ENCODE assay signal across 8 cellular contexts in the genomic region with DNA sequence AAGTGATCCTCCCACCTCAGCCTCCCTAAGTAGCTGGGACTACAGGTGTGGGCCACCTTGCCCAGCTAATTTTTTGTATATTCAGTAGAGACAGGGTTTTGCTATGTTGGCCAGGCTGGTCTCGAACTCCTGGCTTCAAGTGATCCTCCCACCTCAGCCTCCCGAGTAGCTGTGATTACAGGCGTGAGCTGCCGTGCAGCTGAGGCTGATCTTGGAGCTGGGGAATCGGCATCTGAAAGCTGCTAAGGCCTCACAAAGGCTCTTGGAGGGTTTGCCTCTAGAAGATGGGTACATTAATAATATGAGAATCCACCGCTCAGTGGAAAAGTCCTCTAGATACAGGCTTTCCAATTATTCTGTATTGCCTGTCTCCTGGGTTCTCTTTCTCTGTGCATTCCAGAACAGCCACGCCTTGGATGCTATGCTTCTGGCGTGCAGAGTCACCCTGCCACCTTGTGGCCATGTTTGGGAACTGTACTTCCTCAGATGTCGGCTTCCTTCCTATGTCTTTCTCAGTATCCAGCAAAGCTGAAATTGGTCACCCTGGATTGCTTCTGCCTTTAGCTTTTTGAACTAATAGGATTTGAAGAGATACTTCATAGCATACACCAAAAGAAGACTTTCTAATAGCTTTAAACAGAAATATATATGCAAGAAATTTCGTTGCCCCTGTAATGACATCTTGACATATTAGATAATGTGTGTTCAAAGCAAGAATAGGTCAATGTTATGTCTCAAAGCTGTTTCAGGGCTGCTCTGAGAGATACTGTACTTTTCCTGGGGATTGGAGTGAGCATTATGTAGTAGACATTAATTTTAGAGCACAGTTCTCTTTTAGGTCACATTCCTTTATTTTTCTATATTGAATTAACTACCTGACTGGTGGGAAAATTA. TPM values are rescaled to one million over a fixed set of nuclear protein-coding genes. Genes with fewer than 3 reads are reported as not detected.
DNase-seq lines count a peak whose midpoint lies in the region; ATAC-seq and TF ChIP-seq lines count a peak whose summit lies in the region.

No MANE protein-coding gene starts in this region.

- no peak overlapping the region for H3K27ac ChIP-seq in right cardiac atrium (ENCODE audit: low read length)

- no peak overlapping the region for H3K27ac Mint-ChIP-seq in T-helper 17 cell

- no peaks in the 10 kb centered on the region for H3K4me1 ChIP-seq in right cardiac atrium (ENCODE audit: control insufficient read depth, insufficient read depth, low read length)

- peak; percentile 86 for ATAC-seq in HG02623 (IDR thresholded peaks at IDR 0.05; ENCODE audit: unreplicated experiment)
- peak; percentile 97 for ATAC-seq in T-helper 17 cell
- peak; percentile 91 to 92 for ATAC-seq in right cardiac atrium

- no peak overlapping the region for H3K4me3 ChIP-seq in right cardiac atrium (ENCODE audit: low read length)
- H3K4me3 ChIP-seq in skeletal muscle cell (ENCODE audit: low read depth, low read length), result no peak overlapping the region

- H3K27me3 Mint-ChIP-seq in T-helper 17 cell, result peaks cover 24% of the 10 kb centered on the region

- peaks cover 6% of the 10 kb centered on the region for H3K4me1 Mint-ChIP-seq in T-helper 17 cell

- TF ChIP-seq CTCF in GM12872 (IDR thresholded peaks at IDR 0.05; ENCODE audit: insufficient read depth, low read depth, low read length), result peak; percentile 93

- H3K4me3 Mint-ChIP-seq in T-helper 17 cell, result no peak overlapping the region

- intact Hi-C loops in right cardiac atrium (cut with DNase I), result loop anchor here (2.0 to 10.0 kb wide), 7 partner anchors 53 to 543 kb away; no protein-coding TSS in a partner anchor

- no peaks in the 10 kb centered on the region for H3K27me3 ChIP-seq in right cardiac atrium (ENCODE audit: control insufficient read depth, insufficient read depth)

- no peaks in the 10 kb centered on the region for H3K36me3 Mint-ChIP-seq in T-helper 17 cell (ENCODE audit: low read depth)

- DNase-seq in NCI-H1694 (lab: John Stamatoyannopoulos, UW) (peak; percentile 83), T-helper 17 cell (peak; percentile 47 to 63 (median 52)), amygdala (lab: John Stamatoyannopoulos, UW) (peak in 51 of 56 donors; percentile 3 to 87 (median 55)), right cardiac atrium (peak; percentile 76 to 88 (median 85)), skeletal muscle cell (ENCODE audit: low read depth) (peak; percentile 33), HuH-7.5 (ENCODE audit: low spot score) (no peak)

- 40% methylated on average over 10 of the region's 10 CpGs for WGBS in right cardiac atrium

- H3K9me3 ChIP-seq in T-helper 17 cell (ENCODE audit: control insufficient read depth, low read length, poor library complexity, severe bottlenecking) (no peaks in the 10 kb centered on the region), right cardiac atrium (ENCODE audit: control insufficient read depth, low read length) (no peaks in the 10 kb centered on the region)

RNA-seq across cellular contexts. Expression of a gene that starts 25.1 kb away (rescaled TPM):
- not detected for total RNA-seq in T-helper 17 cell
- total RNA-seq in right cardiac atrium, result under 1 TPM; 0.25 to 0.91 (median 0.42) TPM
- 0.09 TPM for polyA plus RNA-seq in right cardiac atrium
